8 cellular contexts compared by ENCODE assay signal in the genomic region with DNA sequence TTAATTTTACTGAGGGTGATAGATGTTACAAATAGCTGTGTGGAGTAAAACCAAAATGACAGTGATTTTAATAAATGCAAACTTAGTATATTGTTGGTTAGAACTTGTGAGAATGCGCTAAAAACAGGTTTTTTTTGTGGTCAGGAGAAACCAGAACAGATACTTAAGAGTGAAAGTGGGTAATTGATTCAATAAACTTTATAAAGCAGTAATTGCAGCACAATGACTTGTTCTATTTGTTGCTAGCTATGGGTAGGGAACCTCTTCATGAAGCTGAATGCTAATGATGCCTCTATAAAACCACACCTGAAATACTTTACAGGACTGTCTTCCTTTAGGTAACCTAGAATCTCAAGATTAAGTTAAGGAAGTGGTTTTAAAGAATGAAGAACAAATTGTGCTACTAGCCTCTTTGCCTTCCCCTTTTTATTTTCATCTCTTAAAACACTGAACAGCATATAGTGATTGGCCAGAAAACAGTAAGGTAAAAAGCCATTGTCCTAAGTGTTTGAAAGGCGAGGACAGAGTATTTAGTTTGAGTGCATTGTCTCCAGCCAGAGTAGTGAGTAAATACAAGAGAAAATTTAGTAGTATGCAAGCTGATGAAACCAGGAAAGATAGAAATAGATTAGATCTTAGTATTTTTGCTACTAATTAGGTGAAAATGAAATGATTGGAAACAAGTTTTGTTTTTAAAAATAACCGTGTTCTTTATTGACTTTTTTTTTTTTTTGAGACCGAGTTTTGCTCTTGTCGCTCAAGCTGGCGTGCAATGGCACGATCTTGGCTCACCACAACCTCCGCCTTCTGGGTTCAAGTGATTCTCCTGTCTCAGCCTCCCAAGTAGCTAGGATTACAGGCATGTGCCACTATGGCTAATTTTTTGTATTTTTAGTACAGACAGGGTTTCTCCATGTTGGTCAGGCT. TPM values are rescaled to one million over a fixed set of nuclear protein-coding genes. Genes with fewer than 3 reads are reported as not detected.
A peak's percentile ranks its signal among the peaks of the same experiment; 100 is the strongest.
DNase-seq lines count a peak whose midpoint lies in the region; ATAC-seq and TF ChIP-seq lines count a peak whose summit lies in the region.

No MANE protein-coding gene starts in this region.

- H3K4me3 ChIP-seq in HEK293 (ENCODE audit: low read depth, low read length) (no peak overlapping the region), ovary (no peak overlapping the region)

- H3K27me3 Mint-ChIP-seq in memory B cell = no peaks in the 10 kb centered on the region

- H3K4me1 ChIP-seq in HEK293 (ENCODE audit: control insufficient read depth, insufficient read depth, low read length) = peaks cover 11% of the 10 kb centered on the region
- H3K4me1 ChIP-seq in ovary (ENCODE audit: insufficient read depth) = peaks cover 7% of the 10 kb centered on the region

- ATAC-seq in memory B cell (ENCODE audit: low read depth) (peak; percentile 70), HG02970 (IDR thresholded peaks at IDR 0.05; ENCODE audit: low FRiP score, unreplicated experiment) (no peak)

- TF ChIP-seq POLR2A in ovary (IDR thresholded peaks at IDR 0.05) = no peak

- peaks cover 1% of the 10 kb centered on the region for H3K36me3 Mint-ChIP-seq in memory B cell

- no peaks in the 10 kb centered on the region for H3K27me3 ChIP-seq in ovary

- no peak for TF ChIP-seq CTCF in HEK293 (tag by site-specific recombination; IDR thresholded peaks at IDR 0.05)
- no peak for TF ChIP-seq CTCF in ovary (IDR thresholded peaks at IDR 0.05)

- H3K9me3 ChIP-seq in HEK293 (ENCODE audit: control insufficient read depth, insufficient read depth, low read depth, low read length) = no peaks in the 10 kb centered on the region
- H3K9me3 ChIP-seq in ovary = no peaks in the 10 kb centered on the region

- H3K9me3 Mint-ChIP-seq in memory B cell = no peaks in the 10 kb centered on the region

- 86 to 90% (median 90%) methylated on average over 8 of the region's 8 CpGs for WGBS in ovary, 3 donors

- CTCF ChIA-PET in HEK293 (lab: Yijun Ruan, JAX) = interaction anchor here (0.7 to 0.9 kb wide), 2 partner anchors 15 to 33 kb away, joined by 3 to 4 read pairs; no protein-coding TSS in a partner anchor

- DNase-seq in CD1c-positive myeloid dendritic cell (ENCODE audit: extremely low spot score) = peak; percentile 37
- peak; percentile 4 for DNase-seq in SKM-1 (lab: John Stamatoyannopoulos, UW; ENCODE audit: unreplicated experiment)
- DNase-seq in memory B cell (ENCODE audit: low spot score in 2 of 2) = peak in 1 of 2 donors; percentile 38
- no peak for DNase-seq in ovary
- no peak for DNase-seq in H4 (ENCODE audit: low spot score)
- no peak for DNase-seq in NCI-H1436 treated with DMSO at 0.1 percent for 48 hours (lab: John Stamatoyannopoulos, UW)

- POLR2A ChIA-PET in HEK293 (lab: Yijun Ruan, JAX) = interaction anchor here (0.6 kb wide), 1 partner anchor 23 kb away, joined by 6 read pairs; no protein-coding TSS in a partner anchor

- no peak for TF ChIP-seq EP300 in ovary (IDR thresholded peaks at IDR 0.05)

- H3K36me3 ChIP-seq in HEK293 (ENCODE audit: control insufficient read depth in 2 of 2, insufficient read depth in 1 of 2, low read length in 2 of 2) = peaks cover 28 to 33% of the 10 kb centered on the region in 2 experiments
- H3K36me3 ChIP-seq in ovary = no peaks in the 10 kb centered on the region

- intact Hi-C loops in ovary (cut with DNase I) = no loop called here

- H3K27ac Mint-ChIP-seq in memory B cell = peak overlapping the region; percentile 74

- H3K4me3 Mint-ChIP-seq in memory B cell = peak overlapping the region; percentile 68

- peaks cover 30% of the 10 kb centered on the region for H3K4me1 Mint-ChIP-seq in memory B cell

- H3K27ac ChIP-seq in HEK293 (ENCODE audit: extremely low read depth, low read depth, low read length) (peak overlapping the region; percentile 4; the same call in 1 of the 2 replicates), ovary (no peak overlapping the region)

TF ChIP-seq in HEK293, 187 proteins besides CTCF, POLR2A, EP300 and RAD21:
- TF ChIP-seq, protein P1, sequence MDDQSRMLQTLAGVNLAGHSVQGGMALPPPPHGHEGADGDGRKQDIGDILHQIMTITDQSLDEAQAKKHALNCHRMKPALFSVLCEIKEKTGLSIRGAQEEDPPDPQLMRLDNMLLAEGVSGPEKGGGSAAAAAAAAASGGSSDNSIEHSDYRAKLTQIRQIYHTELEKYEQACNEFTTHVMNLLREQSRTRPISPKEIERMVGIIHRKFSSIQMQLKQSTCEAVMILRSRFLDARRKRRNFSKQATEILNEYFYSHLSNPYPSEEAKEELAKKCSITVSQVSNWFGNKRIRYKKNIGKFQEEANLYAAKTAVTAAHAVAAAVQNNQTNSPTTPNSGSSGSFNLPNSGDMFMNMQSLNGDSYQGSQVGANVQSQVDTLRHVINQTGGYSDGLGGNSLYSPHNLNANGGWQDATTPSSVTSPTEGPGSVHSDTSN (CRISPR knock-in tag; IDR thresholded peaks at IDR 0.05) = no peak
- TF ChIP-seq, protein P2, sequence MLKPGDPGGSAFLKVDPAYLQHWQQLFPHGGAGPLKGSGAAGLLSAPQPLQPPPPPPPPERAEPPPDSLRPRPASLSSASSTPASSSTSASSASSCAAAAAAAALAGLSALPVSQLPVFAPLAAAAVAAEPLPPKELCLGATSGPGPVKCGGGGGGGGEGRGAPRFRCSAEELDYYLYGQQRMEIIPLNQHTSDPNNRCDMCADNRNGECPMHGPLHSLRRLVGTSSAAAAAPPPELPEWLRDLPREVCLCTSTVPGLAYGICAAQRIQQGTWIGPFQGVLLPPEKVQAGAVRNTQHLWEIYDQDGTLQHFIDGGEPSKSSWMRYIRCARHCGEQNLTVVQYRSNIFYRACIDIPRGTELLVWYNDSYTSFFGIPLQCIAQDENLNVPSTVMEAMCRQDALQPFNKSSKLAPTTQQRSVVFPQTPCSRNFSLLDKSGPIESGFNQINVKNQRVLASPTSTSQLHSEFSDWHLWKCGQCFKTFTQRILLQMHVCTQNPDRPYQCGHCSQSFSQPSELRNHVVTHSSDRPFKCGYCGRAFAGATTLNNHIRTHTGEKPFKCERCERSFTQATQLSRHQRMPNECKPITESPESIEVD (tag by site-specific recombination; IDR thresholded peaks at IDR 0.05) = peak; percentile 47; the same call in 1 of the 2 replicates
- TF ChIP-seq ZEB2 (tag by site-specific recombination; IDR thresholded peaks at IDR 0.05) = no peak
- TF ChIP-seq ZNF292 (tag by site-specific recombination; IDR thresholded peaks at IDR 0.05; ENCODE audit: borderline replicate concordance, low read depth) = no peak
TF ChIP-seq in HEK293: peak in this region for 1.

RNA-seq across cellular contexts. Expression of a gene that starts 6.0 kb away (rescaled TPM):
- total RNA-seq in ovary = 10 to 100 TPM; 45.1 to 92.1 (median 66.2) TPM
- polyA plus RNA-seq in ovary = 10 to 100 TPM; 52.4 to 86.2 TPM
- total RNA-seq in H4 (2014; rRNA removed; shearing (Covaris generic)) = 32.5 and 38.2 TPM in 2 replicates

RNA-seq across cellular contexts. Expression of a gene that starts 16.0 kb away (rescaled TPM):
- 1 to 10 TPM in 6 of 7 donors, under 1 TPM in 1; 0.60 to 10.0 (median 4.6) TPM for total RNA-seq in ovary
- polyA plus RNA-seq in ovary = 1 to 10 TPM; 3.0 to 7.1 TPM
- 10.3 and 11.8 TPM in 2 replicates for total RNA-seq in H4 (2014; rRNA removed; shearing (Covaris generic))

RNA-seq across cellular contexts. Expression of a gene that starts 16.1 kb away (rescaled TPM):
- total RNA-seq in ovary = 10 to 100 TPM; 20.0 to 46.7 (median 28.8) TPM
- 10 to 100 TPM; 13.4 to 13.9 TPM for polyA plus RNA-seq in ovary
- 36.0 and 42.7 TPM in 2 replicates for total RNA-seq in H4 (2014; rRNA removed; shearing (Covaris generic))

RNA-seq across cellular contexts. Expression of a gene that starts 40.9 kb away (rescaled TPM):
- 1 to 10 TPM; 3.0 to 9.6 (median 6.6) TPM for total RNA-seq in ovary
- 10 to 100 TPM in 1 of 2 donors, 1 to 10 TPM in 1; 6.3 to 10.2 TPM for polyA plus RNA-seq in ovary
- total RNA-seq in H4 (2014; rRNA removed; shearing (Covaris generic)) = 11.7 and 23.0 TPM in 2 replicates

RNA-seq across cellular contexts. Expression of a gene that starts 50.6 kb away (rescaled TPM):
- total RNA-seq in ovary = 1 to 10 TPM; 6.0 to 8.1 (median 6.8) TPM
- polyA plus RNA-seq in ovary = 1 to 10 TPM; 2.7 to 6.5 TPM
- total RNA-seq in H4 (2014; rRNA removed; shearing (Covaris generic)) = 3.4 and 8.9 TPM in 2 replicates

Comparison
In these comparisons a context has a peak if more than half of its experiments do, and no peak if none do; other contexts are left out.
1. DNase-seq: peak in CD1c-positive myeloid dendritic cell (single experiment) and SKM-1 (single experiment); none in ovary (0 of 5), H4 (single experiment) and NCI-H1436 treated with DMSO at 0.1 percent for 48 hours (single experiment).